18 cellular contexts compared by ENCODE assay signal in genomic region chr6:103327079-103327478, GRCh38.
DNase-seq lines count a peak whose midpoint lies in the region; ATAC-seq and TF ChIP-seq lines count a peak whose summit lies in the region.
"Had no signal": no experiment of that assay in that cellular context is flagged by ENCODE, and none has a peak within 500 bp of the region (broad histone marks: within the 10 kb centered on the region; RNA-seq: fewer than 3 reads in every experiment).

No MANE protein-coding gene starts in this region.

- no peak for ATAC-seq in Right ventricle myocardium inferior
- peak; percentile 47 for ATAC-seq in left lung
- ATAC-seq in esophagus mucosa = no peak
- ATAC-seq in GM18520 (IDR thresholded peaks at IDR 0.05; ENCODE audit: unreplicated experiment) = no peak
- ATAC-seq: A549, T-cell had no signal

- peaks cover 2% of the 10 kb centered on the region for H3K9me3 Mint-ChIP-seq in activated naive CD4-positive, alpha-beta T cell treated with anti-CD3 and anti-CD28 coated beads for 36 hours
- H3K9me3 Mint-ChIP-seq: activated CD4-positive, alpha-beta T cell treated with anti-CD3 and anti-CD28 coated beads, Interleukin-2, amount 10 ng/mL, durations not matched to agents 7 days and 5 days; neural crest cell had no signal

- H3K27ac ChIP-seq in cardiac muscle cell = peak overlapping the region; percentile 6
- H3K27ac ChIP-seq in left lung = no peak overlapping the region
- H3K27ac ChIP-seq: A549, C4-2B, HL-60, transverse colon had no signal

- TF ChIP-seq CTCF in cardiac muscle cell (IDR thresholded peaks at IDR 0.05; ENCODE audit: low read depth, low read length) (no peak), left lung (IDR thresholded peaks at IDR 0.05) (no peak)

- no peaks in the 10 kb centered on the region for H3K36me3 ChIP-seq in cardiac muscle cell
- H3K36me3 ChIP-seq in left lung = no peaks in the 10 kb centered on the region
- H3K36me3 ChIP-seq: transverse colon had no signal

- H3K4me1 ChIP-seq in cardiac muscle cell (ENCODE audit: low read depth) (no peaks in the 10 kb centered on the region), left lung (no peaks in the 10 kb centered on the region)
- H3K4me1 ChIP-seq: A549, transverse colon had no signal

- DNase-seq in cardiac muscle cell (ENCODE audit: low read depth in 1 of 2, low spot score in 1 of 2) = peak in 1 of 2 donors; percentile 34
- DNase-seq in Right ventricle myocardium inferior (ENCODE audit: missing footprints) = no peak
- peak; percentile 90 for DNase-seq in SHP77 treated with DMSO at 0.1 percent for 48 hours (lab: John Stamatoyannopoulos, UW)
- DNase-seq in left lung = no peak
- DNase-seq in superior temporal gyrus (ENCODE audit: extremely low spot score) = peak; percentile 29
- no peak for DNase-seq in activated naive CD4-positive, alpha-beta T cell treated with anti-CD3 and anti-CD28 coated beads for 36 hours
- DNase-seq: activated CD4-positive, alpha-beta T cell treated with anti-CD3 and anti-CD28 coated beads, Interleukin-2, amount 10 ng/mL, durations not matched to agents 7 days and 5 days; activated gamma-delta T cell treated with Interleukin-2 at 50 U/mL for 16 hours; NCI-H2029 treated with DMSO at 0.1 percent for 48 hours; RPMI8226; T-cell; transverse colon had no signal

- H3K4me3 ChIP-seq in cardiac muscle cell (no peak overlapping the region), left lung (no peak overlapping the region)
- H3K4me3 ChIP-seq: A549, transverse colon had no signal

- H3K27me3 Mint-ChIP-seq in activated naive CD4-positive, alpha-beta T cell treated with anti-CD3 and anti-CD28 coated beads for 36 hours (ENCODE audit: low read depth) = no peaks in the 10 kb centered on the region
- H3K27me3 Mint-ChIP-seq: activated CD4-positive, alpha-beta T cell treated with anti-CD3 and anti-CD28 coated beads, Interleukin-2, amount 10 ng/mL, durations not matched to agents 7 days and 5 days; T-cell had no signal

- CTCF ChIA-PET in activated naive CD4-positive, alpha-beta T cell treated with anti-CD3 and anti-CD28 coated beads for 36 hours (lab: Charles Lee) = interaction anchor here (0.7 kb wide), 1 partner anchor 1410 kb away, joined by 4 read pairs; no protein-coding TSS in a partner anchor

- no peaks in the 10 kb centered on the region for H3K27me3 ChIP-seq in cardiac muscle cell
- no peaks in the 10 kb centered on the region for H3K27me3 ChIP-seq in left lung
- H3K27me3 ChIP-seq: transverse colon had no signal

- no peak overlapping the region for H3K4me3 Mint-ChIP-seq in activated naive CD4-positive, alpha-beta T cell treated with anti-CD3 and anti-CD28 coated beads for 36 hours
- H3K4me3 Mint-ChIP-seq: activated CD4-positive, alpha-beta T cell treated with anti-CD3 and anti-CD28 coated beads, Interleukin-2, amount 10 ng/mL, durations not matched to agents 7 days and 5 days; neural crest cell; T-cell had no signal

- H3K4me1 Mint-ChIP-seq in activated naive CD4-positive, alpha-beta T cell treated with anti-CD3 and anti-CD28 coated beads for 36 hours (ENCODE audit: low read depth) = no peaks in the 10 kb centered on the region
- H3K4me1 Mint-ChIP-seq: activated CD4-positive, alpha-beta T cell treated with anti-CD3 and anti-CD28 coated beads, Interleukin-2, amount 10 ng/mL, durations not matched to agents 7 days and 5 days; T-cell had no signal

- no peaks in the 10 kb centered on the region for H3K36me3 Mint-ChIP-seq in activated naive CD4-positive, alpha-beta T cell treated with anti-CD3 and anti-CD28 coated beads for 36 hours (ENCODE audit: low read depth)
- H3K36me3 Mint-ChIP-seq: T-cell had no signal

- H3K9me3 ChIP-seq in cardiac muscle cell (ENCODE audit: low read depth) (no peaks in the 10 kb centered on the region), left lung (no peaks in the 10 kb centered on the region)
- H3K9me3 ChIP-seq: A549, transverse colon had no signal

- H3K27ac Mint-ChIP-seq in activated naive CD4-positive, alpha-beta T cell treated with anti-CD3 and anti-CD28 coated beads for 36 hours = no peak overlapping the region
- H3K27ac Mint-ChIP-seq: activated CD4-positive, alpha-beta T cell treated with anti-CD3 and anti-CD28 coated beads, Interleukin-2, amount 10 ng/mL, durations not matched to agents 7 days and 5 days; T-cell had no signal

- intact Hi-C loops in Right ventricle myocardium inferior (cut with DNase I) (no loop called here), left lung (cut with DNase I) (no loop called here)
- intact Hi-C loops in activated naive CD4-positive, alpha-beta T cell treated with anti-CD3 and anti-CD28 coated beads for 36 hours (cut with micrococcal nuclease) = no loop called here

Comparison
In these comparisons a context has a peak if more than half of its experiments do, and no peak if none do; other contexts are left out.
1. DNase-seq: peak in SHP77 treated with DMSO at 0.1 percent for 48 hours (single experiment) and superior temporal gyrus (single experiment); none in Right ventricle myocardium inferior (single experiment), left lung (0 of 2) and activated naive CD4-positive, alpha-beta T cell treated with anti-CD3 and anti-CD28 coated beads for 36 hours (single experiment).